ENCODE assay signal across 17 cellular contexts in genomic region chr5:56837386-56837785, GRCh38. TPM values are rescaled to one million over a fixed set of nuclear protein-coding genes. Genes with fewer than 3 reads are reported as not detected.
DNase-seq lines count a peak whose midpoint lies in the region; ATAC-seq and TF ChIP-seq lines count a peak whose summit lies in the region.
"Had no signal": no experiment of that assay in that cellular context is flagged by ENCODE, and none has a peak within 500 bp of the region (broad histone marks: within the 10 kb centered on the region; RNA-seq: fewer than 3 reads in every experiment).

No MANE protein-coding gene starts in this region.

- H3K36me3 Mint-ChIP-seq in activated T-cell treated with anti-CD3 and anti-CD28 coated beads, Interleukin-2, amount 50 U/mL, for 72 hours (ENCODE audit: insufficient read depth in 2 of 2): no peaks in the 10 kb centered on the region
- no peaks in the 10 kb centered on the region for H3K36me3 Mint-ChIP-seq in activated T-cell treated with anti-CD3 and anti-CD28 coated beads, Interleukin-2, amount 50 U/mL, for 4 hours (ENCODE audit: insufficient read depth)
- H3K36me3 Mint-ChIP-seq in activated T-helper 17 cell treated with anti-CD3 and anti-CD28 coated beads, Interleukin-2, amount 50 U/mL, for 72 hours (ENCODE audit: low read depth): no peaks in the 10 kb centered on the region
- H3K36me3 Mint-ChIP-seq in memory B cell: peaks cover 7% of the 10 kb centered on the region

- ATAC-seq in activated T-cell treated with anti-CD3 and anti-CD28 coated beads, Interleukin-2, amount 50 U/mL, for 72 hours (replicated peaks in 1 of 2): no peak
- ATAC-seq in activated T-cell treated with anti-CD3 and anti-CD28 coated beads, Interleukin-2, amount 50 U/mL, for 4 hours: no peak
- no peak for ATAC-seq in activated T-helper 17 cell treated with anti-CD3 and anti-CD28 coated beads, Interleukin-2, amount 50 U/mL, for 72 hours (replicated peaks)
- no peak for ATAC-seq in memory B cell (ENCODE audit: low read depth)
- ATAC-seq in GM21737 (IDR thresholded peaks at IDR 0.05; ENCODE audit: unreplicated experiment): no peak

- no peak overlapping the region for H3K4me3 ChIP-seq in tibial nerve
- H3K4me3 ChIP-seq: sigmoid colon had no signal

- DNase-seq in activated T-cell treated with anti-CD3 and anti-CD28 coated beads, Interleukin-2, amount 50 U/mL, for 72 hours: no peak
- DNase-seq in activated T-cell treated with anti-CD3 and anti-CD28 coated beads, Interleukin-2, amount 50 U/mL, for 4 hours: no peak
- no peak for DNase-seq in memory B cell (ENCODE audit: low spot score in 2 of 2)
- DNase-seq in tibial nerve (ENCODE audit: low spot score in 2 of 2): no peak
- no peak for DNase-seq in NCI-H1417 treated with DMSO at 0.1 percent for 48 hours (lab: John Stamatoyannopoulos, UW)
- no peak for DNase-seq in stimulated activated CD4-positive, alpha-beta T cell treated with anti-CD3 and anti-CD28 coated beads, Interleukin-4, amount 100 ng/mL, for 4 hours
- DNase-seq: activated CD4-positive, alpha-beta T cell treated with anti-CD3 and anti-CD28 coated beads, Interleukin-2, amount 50 U/mL, for 48 hours; endodermal cell; foreskin fibroblast; GDM1; mesendoderm; NCI-H1092; NK-92 treated with Interleukin-12 subunit alpha and Interleukin-12 subunit beta, amount 100 ng/mL, for 24 hours; sigmoid colon; stimulated activated naive CD4-positive, alpha-beta T cell had no signal

- TF ChIP-seq EP300 in tibial nerve (IDR thresholded peaks at IDR 0.05): no peak

- no peak overlapping the region for H3K4me3 Mint-ChIP-seq in activated T-cell treated with anti-CD3 and anti-CD28 coated beads, Interleukin-2, amount 50 U/mL, for 72 hours
- H3K4me3 Mint-ChIP-seq in activated T-cell treated with anti-CD3 and anti-CD28 coated beads, Interleukin-2, amount 50 U/mL, for 4 hours: no peak overlapping the region
- H3K4me3 Mint-ChIP-seq in activated T-helper 17 cell treated with anti-CD3 and anti-CD28 coated beads, Interleukin-2, amount 50 U/mL, for 72 hours: peak overlapping the region; percentile 81
- H3K4me3 Mint-ChIP-seq in memory B cell: peak overlapping the region; percentile 70
- H3K4me3 Mint-ChIP-seq: endodermal cell had no signal

- TF ChIP-seq POLR2A in tibial nerve (IDR thresholded peaks at IDR 0.05): no peak

- WGBS in tibial nerve, 2 donors: 71% methylated on average over 3 of the region's 3 CpGs

- H3K4me1 Mint-ChIP-seq in activated T-cell treated with anti-CD3 and anti-CD28 coated beads, Interleukin-2, amount 50 U/mL, for 72 hours (ENCODE audit: low read depth): peaks cover 90% of the 10 kb centered on the region
- peaks cover 89% of the 10 kb centered on the region for H3K4me1 Mint-ChIP-seq in activated T-cell treated with anti-CD3 and anti-CD28 coated beads, Interleukin-2, amount 50 U/mL, for 4 hours (ENCODE audit: low read depth)
- H3K4me1 Mint-ChIP-seq in activated T-helper 17 cell treated with anti-CD3 and anti-CD28 coated beads, Interleukin-2, amount 50 U/mL, for 72 hours: peaks cover 74% of the 10 kb centered on the region
- peaks cover 80% of the 10 kb centered on the region for H3K4me1 Mint-ChIP-seq in memory B cell

- no peaks in the 10 kb centered on the region for H3K36me3 ChIP-seq in tibial nerve
- H3K36me3 ChIP-seq: sigmoid colon had no signal

- H3K27ac Mint-ChIP-seq in activated T-cell treated with anti-CD3 and anti-CD28 coated beads, Interleukin-2, amount 50 U/mL, for 72 hours: peak overlapping the region; percentile 26
- H3K27ac Mint-ChIP-seq in activated T-helper 17 cell treated with anti-CD3 and anti-CD28 coated beads, Interleukin-2, amount 50 U/mL, for 72 hours: peak overlapping the region; percentile 81
- H3K27ac Mint-ChIP-seq in memory B cell: peak overlapping the region; percentile 85
- H3K27ac Mint-ChIP-seq: endodermal cell had no signal

- no peaks in the 10 kb centered on the region for H3K9me3 Mint-ChIP-seq in activated T-cell treated with anti-CD3 and anti-CD28 coated beads, Interleukin-2, amount 50 U/mL, for 72 hours
- no peaks in the 10 kb centered on the region for H3K9me3 Mint-ChIP-seq in activated T-cell treated with anti-CD3 and anti-CD28 coated beads, Interleukin-2, amount 50 U/mL, for 4 hours
- H3K9me3 Mint-ChIP-seq in activated T-helper 17 cell treated with anti-CD3 and anti-CD28 coated beads, Interleukin-2, amount 50 U/mL, for 72 hours: no peaks in the 10 kb centered on the region
- peaks cover 2% of the 10 kb centered on the region for H3K9me3 Mint-ChIP-seq in memory B cell
- H3K9me3 Mint-ChIP-seq: endodermal cell had no signal

- H3K4me1 ChIP-seq in tibial nerve: peaks cover 0 to 87% (median 38%) of the 10 kb centered on the region in 4 donors

- no peaks in the 10 kb centered on the region for H3K27me3 Mint-ChIP-seq in activated T-cell treated with anti-CD3 and anti-CD28 coated beads, Interleukin-2, amount 50 U/mL, for 72 hours (ENCODE audit: low read depth)
- H3K27me3 Mint-ChIP-seq in activated T-cell treated with anti-CD3 and anti-CD28 coated beads, Interleukin-2, amount 50 U/mL, for 4 hours (ENCODE audit: low read depth): no peaks in the 10 kb centered on the region
- no peaks in the 10 kb centered on the region for H3K27me3 Mint-ChIP-seq in activated T-helper 17 cell treated with anti-CD3 and anti-CD28 coated beads, Interleukin-2, amount 50 U/mL, for 72 hours
- no peaks in the 10 kb centered on the region for H3K27me3 Mint-ChIP-seq in memory B cell

- no peak for TF ChIP-seq CTCF in tibial nerve (IDR thresholded peaks at IDR 0.05)

- no peaks in the 10 kb centered on the region for H3K9me3 ChIP-seq in tibial nerve
- H3K9me3 ChIP-seq: sigmoid colon had no signal

- peak overlapping the region in 3 of 4 donors; percentile 40 to 76 (median 75) for H3K27ac ChIP-seq in tibial nerve

- H3K27me3 ChIP-seq in tibial nerve: no peaks in the 10 kb centered on the region
- H3K27me3 ChIP-seq: sigmoid colon had no signal

RNA-seq across cellular contexts. Expression of gene MAP3K1, which starts 22.0 kb away (rescaled TPM):
- 10 to 100 TPM; 21.4 to 21.8 TPM for total RNA-seq in activated T-cell treated with anti-CD3 and anti-CD28 coated beads, Interleukin-2, amount 50 U/mL, for 72 hours
- 10 to 100 TPM; 18.2 to 19.1 (median 18.6) TPM for total RNA-seq in activated T-cell treated with anti-CD3 and anti-CD28 coated beads, Interleukin-2, amount 50 U/mL, for 4 hours
- 10 to 100 TPM; 26.5 to 29.1 TPM for total RNA-seq in activated T-helper 17 cell treated with anti-CD3 and anti-CD28 coated beads, Interleukin-2, amount 50 U/mL, for 72 hours
- total RNA-seq in tibial nerve: 10 to 100 TPM; 19.5 to 26.2 (median 22.9) TPM

Comparison
In these comparisons a context has a peak if more than half of its experiments do, and no peak if none do; other contexts are left out.
1. H3K27ac Mint-ChIP-seq: peak in every context shown above with its lines; median percentile 85 in memory B cell; 81 in activated T-helper 17 cell treated with anti-CD3 and anti-CD28 coated beads, Interleukin-2, amount 50 U/mL, for 72 hours; 26 in activated T-cell treated with anti-CD3 and anti-CD28 coated beads, Interleukin-2, amount 50 U/mL, for 72 hours.
2. H3K4me3 Mint-ChIP-seq: peak in activated T-helper 17 cell treated with anti-CD3 and anti-CD28 coated beads, Interleukin-2, amount 50 U/mL, for 72 hours (single experiment) and memory B cell (single experiment); none in activated T-cell treated with anti-CD3 and anti-CD28 coated beads, Interleukin-2, amount 50 U/mL, for 72 hours (0 of 2) and activated T-cell treated with anti-CD3 and anti-CD28 coated beads, Interleukin-2, amount 50 U/mL, for 4 hours (single experiment).